In the genomic region with DNA sequence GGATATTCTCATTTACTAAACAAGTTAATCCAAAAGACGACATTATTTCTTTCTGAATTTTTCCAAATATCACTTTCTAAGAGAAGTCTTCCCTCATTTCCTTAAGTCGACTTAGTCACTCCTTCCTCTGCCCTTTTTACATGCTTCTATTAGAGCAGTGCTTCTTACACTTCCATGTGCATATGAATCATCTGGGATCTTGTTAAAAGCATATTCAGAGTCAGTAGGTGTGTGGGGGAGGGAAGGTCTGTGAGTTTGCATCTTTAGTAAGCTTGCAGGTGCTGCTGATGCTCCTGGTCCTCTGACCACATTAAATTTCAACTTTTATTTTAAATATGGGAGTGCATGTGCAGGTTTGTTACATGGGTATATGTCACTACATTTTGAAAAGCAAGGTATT, we compare ENCODE assay signal across 20 cellular contexts.
DNase-seq lines count a peak whose midpoint lies in the region; ATAC-seq, FAIRE-seq and TF ChIP-seq lines count a peak whose summit lies in the region.
"Had no signal": no experiment of that assay in that cellular context is flagged by ENCODE, and none has a peak within 500 bp of the region (broad histone marks: within the 10 kb centered on the region; RNA-seq: fewer than 3 reads in every experiment).

No MANE protein-coding gene starts in this region.

- no peaks in the 10 kb centered on the region for H3K4me1 Mint-ChIP-seq in activated T-cell treated with anti-CD3 and anti-CD28 coated beads, Interleukin-2, amount 50 U/mL, for 4 hours (ENCODE audit: low read depth)
- H3K4me1 Mint-ChIP-seq: CD8-positive, alpha-beta memory T cell had no signal

- ATAC-seq in activated T-cell treated with anti-CD3 and anti-CD28 coated beads, Interleukin-2, amount 50 U/mL, for 4 hours = no peak
- ATAC-seq in lower lobe of right lung = no peak
- ATAC-seq: activated CD8-positive, alpha-beta T cell treated with anti-CD3 and anti-CD28 coated beads for 36 hours had no signal

- no peak for TF ChIP-seq CTCF in lower lobe of right lung (IDR thresholded peaks at IDR 0.05)

- H3K4me3 Mint-ChIP-seq in activated T-cell treated with anti-CD3 and anti-CD28 coated beads, Interleukin-2, amount 50 U/mL, for 4 hours = no peak overlapping the region
- H3K4me3 Mint-ChIP-seq: activated CD8-positive, alpha-beta T cell treated with anti-CD3 and anti-CD28 coated beads for 36 hours; CD8-positive, alpha-beta memory T cell had no signal

- H3K4me1 ChIP-seq in lower lobe of right lung = no peaks in the 10 kb centered on the region
- H3K4me1 ChIP-seq: right atrium auricular region, stomach had no signal

- H3K36me3 Mint-ChIP-seq in activated T-cell treated with anti-CD3 and anti-CD28 coated beads, Interleukin-2, amount 50 U/mL, for 4 hours (ENCODE audit: insufficient read depth) = no peaks in the 10 kb centered on the region
- H3K36me3 Mint-ChIP-seq: CD8-positive, alpha-beta memory T cell had no signal

- no peaks in the 10 kb centered on the region for H3K9me3 ChIP-seq in lower lobe of right lung
- H3K9me3 ChIP-seq: right atrium auricular region, stomach had no signal

- no peaks in the 10 kb centered on the region for H3K36me3 ChIP-seq in lower lobe of right lung
- H3K36me3 ChIP-seq: right atrium auricular region, stomach had no signal

- intact Hi-C loops in lower lobe of right lung (cut with DNase I) = no loop called here

- no peaks in the 10 kb centered on the region for H3K9me3 Mint-ChIP-seq in activated T-cell treated with anti-CD3 and anti-CD28 coated beads, Interleukin-2, amount 50 U/mL, for 4 hours
- H3K9me3 Mint-ChIP-seq: activated CD8-positive, alpha-beta T cell treated with anti-CD3 and anti-CD28 coated beads for 36 hours had no signal

- FAIRE-seq in H54 (lab: Jason Lieb, UNC) = no peak
- FAIRE-seq: keratinocyte had no signal

- DNase-seq in COR-L47 (lab: John Stamatoyannopoulos, UW) = peak; percentile 3
- peak; percentile 20 for DNase-seq in DMS53 treated with DMSO at 0.1 percent for 48 hours (lab: John Stamatoyannopoulos, UW; ENCODE audit: unreplicated experiment)
- peak; percentile 28 for DNase-seq in NCI-H2227 (lab: John Stamatoyannopoulos, UW; ENCODE audit: unreplicated experiment)
- peak; percentile 62 for DNase-seq in epithelial cell of prostate (ENCODE audit: low read depth, low spot score)
- no peak for DNase-seq in activated T-cell treated with anti-CD3 and anti-CD28 coated beads, Interleukin-2, amount 50 U/mL, for 4 hours
- no peak for DNase-seq in H54 (ENCODE audit: insufficient read length, low spot score)
- DNase-seq in lower lobe of right lung = no peak
- DNase-seq: activated CD4-positive, CD25-positive, alpha-beta regulatory T cell; activated CD8-positive, alpha-beta T cell treated with anti-CD3 and anti-CD28 coated beads for 36 hours; activated naive CD4-positive, alpha-beta T cell treated with Interleukin-2 at 50 U/mL for 16 hours; amniotic stem cell; CD8-positive, alpha-beta memory T cell; central memory CD4-positive, alpha-beta T cell; foreskin melanocyte; stomach; T-helper 9 cell; trophoblast cell had no signal

- no peak overlapping the region for H3K27ac ChIP-seq in epithelial cell of prostate
- H3K27ac ChIP-seq in lower lobe of right lung = no peak overlapping the region
- H3K27ac ChIP-seq: right atrium auricular region, stomach had no signal

- no peaks in the 10 kb centered on the region for H3K27me3 ChIP-seq in lower lobe of right lung (ENCODE audit: low read depth)
- H3K27me3 ChIP-seq: dorsolateral prefrontal cortex, right atrium auricular region, stomach had no signal

- H3K27me3 Mint-ChIP-seq in activated T-cell treated with anti-CD3 and anti-CD28 coated beads, Interleukin-2, amount 50 U/mL, for 4 hours (ENCODE audit: low read depth) = no peaks in the 10 kb centered on the region
- H3K27me3 Mint-ChIP-seq: CD8-positive, alpha-beta memory T cell had no signal

- no peak for TF ChIP-seq POLR2A in H54 (IDR thresholded peaks at IDR 0.05; ENCODE audit: low read depth, low read length)

- no peak overlapping the region for H3K4me3 ChIP-seq in lower lobe of right lung
- H3K4me3 ChIP-seq: dorsolateral prefrontal cortex, right atrium auricular region, stomach had no signal

Comparison
In these comparisons a context has a peak if more than half of its experiments do, and no peak if none do; other contexts are left out.
1. DNase-seq: peak in COR-L47 (single experiment), DMS53 treated with DMSO at 0.1 percent for 48 hours (single experiment), NCI-H2227 (single experiment) and epithelial cell of prostate (single experiment); none in activated T-cell treated with anti-CD3 and anti-CD28 coated beads, Interleukin-2, amount 50 U/mL, for 4 hours (single experiment), H54 (single experiment) and lower lobe of right lung (single experiment).